Comparison of ENCODE assay signal across 1 cellular context in genomic region chr6:20575125-20575524, GRCh38.
A peak's percentile ranks its signal among the peaks of the same experiment; 100 is the strongest.
TF ChIP-seq lines count a peak whose summit lies in the region.

No MANE protein-coding gene starts in this region.

TF ChIP-seq in K562, 482 proteins besides CTCF, POLR2A, EP300 and RAD21 (continued from another document):
- TF ChIP-seq, protein P1, sequence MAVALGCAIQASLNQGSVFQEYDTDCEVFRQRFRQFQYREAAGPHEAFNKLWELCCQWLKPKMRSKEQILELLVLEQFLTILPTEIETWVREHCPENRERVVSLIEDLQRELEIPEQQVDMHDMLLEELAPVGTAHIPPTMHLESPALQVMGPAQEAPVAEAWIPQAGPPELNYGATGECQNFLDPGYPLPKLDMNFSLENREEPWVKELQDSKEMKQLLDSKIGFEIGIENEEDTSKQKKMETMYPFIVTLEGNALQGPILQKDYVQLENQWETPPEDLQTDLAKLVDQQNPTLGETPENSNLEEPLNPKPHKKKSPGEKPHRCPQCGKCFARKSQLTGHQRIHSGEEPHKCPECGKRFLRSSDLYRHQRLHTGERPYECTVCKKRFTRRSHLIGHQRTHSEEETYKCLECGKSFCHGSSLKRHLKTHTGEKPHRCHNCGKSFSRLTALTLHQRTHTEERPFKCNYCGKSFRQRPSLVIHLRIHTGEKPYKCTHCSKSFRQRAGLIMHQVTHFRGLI (CRISPR knock-in tag; IDR thresholded peaks at IDR 0.05), result 0 out of 2 replicates have a peak, but pooled peaks have one; percentile 60
- no peak for TF ChIP-seq ATF1 (CRISPR knock-in tag; IDR thresholded peaks at IDR 0.05)
- 0 out of 2 replicates have a peak, but pooled peaks have one; percentile 12 for TF ChIP-seq ATF1 (tag; IDR thresholded peaks at IDR 0.05)
TF ChIP-seq in K562: peak in this region for 102.
